ENCODE assay signal across 23 cellular contexts in the genomic region with DNA sequence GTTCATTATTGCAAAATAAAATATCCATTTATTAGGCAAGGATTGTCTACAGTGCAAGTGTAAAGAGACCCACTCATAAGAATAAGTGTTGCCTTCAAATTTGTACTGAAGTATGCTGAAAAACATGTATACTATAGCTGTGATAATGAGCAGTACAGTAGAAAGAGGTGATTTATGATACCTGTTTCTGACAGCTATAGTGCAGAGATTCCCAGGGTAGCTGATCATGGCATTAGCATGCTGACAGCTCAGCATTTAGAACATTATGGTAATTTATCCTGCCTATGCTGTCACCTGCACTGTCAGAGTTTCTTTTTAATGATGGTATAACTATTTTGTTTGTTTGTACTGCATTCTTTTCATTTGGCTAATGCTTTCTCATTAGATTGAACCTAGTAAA.
DNase-seq lines count a peak whose midpoint lies in the region; ATAC-seq, FAIRE-seq and TF ChIP-seq lines count a peak whose summit lies in the region.
"Had no signal": no experiment of that assay in that cellular context is flagged by ENCODE, and none has a peak within 500 bp of the region (broad histone marks: within the 10 kb centered on the region; RNA-seq: fewer than 3 reads in every experiment).

No MANE protein-coding gene starts in this region.

- H3K27ac ChIP-seq in astrocyte (ENCODE audit: low read depth, low read length) (no peak overlapping the region), neural progenitor cell (no peak overlapping the region)
- H3K27ac ChIP-seq: 22Rv1 had no signal

- no peaks in the 10 kb centered on the region for H3K36me3 Mint-ChIP-seq in astrocyte (ENCODE audit: low read depth, unreplicated experiment)
- peaks cover 2% of the 10 kb centered on the region for H3K36me3 Mint-ChIP-seq in neural progenitor cell
- H3K36me3 Mint-ChIP-seq: CD8-positive, alpha-beta memory T cell; IgD-negative memory B cell had no signal

- H3K27me3 Mint-ChIP-seq in astrocyte (ENCODE audit: low read depth, unreplicated experiment): no peaks in the 10 kb centered on the region
- H3K27me3 Mint-ChIP-seq in neural progenitor cell (ENCODE audit: insufficient read depth, low read depth): no peaks in the 10 kb centered on the region
- H3K27me3 Mint-ChIP-seq: IgD-negative memory B cell, T-helper 17 cell had no signal

- H3F3A ChIP-seq in neural progenitor cell (ENCODE audit: low read depth): no peaks in the 10 kb centered on the region

- H2AFZ ChIP-seq in astrocyte (ENCODE audit: low read depth, low read length): no peak overlapping the region
- H2AFZ ChIP-seq in neural progenitor cell (replicated peaks): no peak overlapping the region

- H3K4me3 Mint-ChIP-seq in astrocyte (ENCODE audit: unreplicated experiment) (no peak overlapping the region), neural progenitor cell (no peak overlapping the region)
- H3K4me3 Mint-ChIP-seq: CD8-positive, alpha-beta memory T cell; IgD-negative memory B cell; T-helper 17 cell had no signal

- no peak for ATAC-seq in GM19395 (IDR thresholded peaks at IDR 0.05; ENCODE audit: unreplicated experiment)
- ATAC-seq: T-helper 17 cell had no signal

- H3K4me3 ChIP-seq in astrocyte (ENCODE audit: insufficient read depth, low read depth, low read length) (no peak overlapping the region), neural progenitor cell (no peak overlapping the region)

- no peak for FAIRE-seq in astrocyte (lab: Jason Lieb, UNC)

- H3K4me1 Mint-ChIP-seq in astrocyte (ENCODE audit: low read depth, unreplicated experiment): peaks cover 6% of the 10 kb centered on the region
- H3K4me1 Mint-ChIP-seq in neural progenitor cell: no peaks in the 10 kb centered on the region
- H3K4me1 Mint-ChIP-seq: CD8-positive, alpha-beta memory T cell; IgD-negative memory B cell; T-helper 17 cell had no signal

- no peaks in the 10 kb centered on the region for H3K4me1 ChIP-seq in astrocyte (ENCODE audit: insufficient read depth, low read length)
- H3K4me1 ChIP-seq in neural progenitor cell: no peaks in the 10 kb centered on the region

- H3K9ac ChIP-seq in astrocyte (ENCODE audit: low read length) (no peak overlapping the region), neural progenitor cell (no peak overlapping the region)

- no peaks in the 10 kb centered on the region for H3K36me3 ChIP-seq in astrocyte (ENCODE audit: insufficient read depth, low read length)
- H3K36me3 ChIP-seq in neural progenitor cell: no peaks in the 10 kb centered on the region

- H3K4me2 ChIP-seq in astrocyte (ENCODE audit: low read length) (no peak overlapping the region), neural progenitor cell (no peak overlapping the region)

- H3K9me3 Mint-ChIP-seq in astrocyte (ENCODE audit: unreplicated experiment) (no peaks in the 10 kb centered on the region), neural progenitor cell (no peaks in the 10 kb centered on the region)
- H3K9me3 Mint-ChIP-seq: IgD-negative memory B cell had no signal

- H3K9me3 ChIP-seq in astrocyte (ENCODE audit: insufficient read depth, low read depth, low read length): no peaks in the 10 kb centered on the region
- no peaks in the 10 kb centered on the region for H3K9me3 ChIP-seq in neural progenitor cell (ENCODE audit: low read depth)

- DNase-seq in DMS 273 (lab: John Stamatoyannopoulos, UW; ENCODE audit: unreplicated experiment) (peak; percentile 23), DMS 273 treated with DMSO at 0.1 percent for 48 hours (lab: John Stamatoyannopoulos, UW) (no peak), NCI-H1105 (lab: John Stamatoyannopoulos, UW) (peak; percentile 2), NCI-H146 (lab: John Stamatoyannopoulos, UW) (peak; percentile 2), astrocyte (ENCODE audit: low read depth) (peak; percentile 3), neural progenitor cell (ENCODE audit: low spot score) (no peak), SW480 (ENCODE audit: low spot score) (no peak)
- DNase-seq: AML-193; C1 segment of cervical spinal cord; CD8-positive, alpha-beta memory T cell; DMS79; Karpas-422; MV-4-11; NCI-H1930; NCI-H2171; NCI-H446 treated with DMSO at 0.1 percent for 48 hours; NCI-H526 treated with DMSO at 0.1 percent for 48 hours; OCI-M1; Right ventricle myocardium superior; T-helper 17 cell had no signal

- H3K79me2 ChIP-seq in astrocyte (ENCODE audit: insufficient read depth, low read length): no peaks in the 10 kb centered on the region
- no peaks in the 10 kb centered on the region for H3K79me2 ChIP-seq in neural progenitor cell (ENCODE audit: low read depth)

- TF ChIP-seq CTCF in astrocyte (IDR thresholded peaks at IDR 0.05; ENCODE audit: insufficient read depth, low read depth, low read length) (no peak), neural progenitor cell (IDR thresholded peaks at IDR 0.05) (no peak)

- H4K20me1 ChIP-seq in astrocyte (ENCODE audit: insufficient read depth, low read length) (no peaks in the 10 kb centered on the region), neural progenitor cell (ENCODE audit: low read depth) (no peaks in the 10 kb centered on the region)

- no peaks in the 10 kb centered on the region for H3K27me3 ChIP-seq in astrocyte (ENCODE audit: insufficient read depth, low read length)
- no peaks in the 10 kb centered on the region for H3K27me3 ChIP-seq in neural progenitor cell

- H3K27ac Mint-ChIP-seq in astrocyte (ENCODE audit: unreplicated experiment) (no peak overlapping the region), neural progenitor cell (no peak overlapping the region)
- H3K27ac Mint-ChIP-seq: CD8-positive, alpha-beta memory T cell; IgD-negative memory B cell; T-helper 17 cell had no signal

Comparison
In these comparisons a context has a peak if more than half of its experiments do, and no peak if none do; other contexts are left out.
1. DNase-seq: peak in DMS 273 (single experiment), NCI-H1105 (single experiment), NCI-H146 (single experiment) and astrocyte (single experiment); none in DMS 273 treated with DMSO at 0.1 percent for 48 hours (single experiment), neural progenitor cell (single experiment) and SW480 (single experiment).